In the genomic region with DNA sequence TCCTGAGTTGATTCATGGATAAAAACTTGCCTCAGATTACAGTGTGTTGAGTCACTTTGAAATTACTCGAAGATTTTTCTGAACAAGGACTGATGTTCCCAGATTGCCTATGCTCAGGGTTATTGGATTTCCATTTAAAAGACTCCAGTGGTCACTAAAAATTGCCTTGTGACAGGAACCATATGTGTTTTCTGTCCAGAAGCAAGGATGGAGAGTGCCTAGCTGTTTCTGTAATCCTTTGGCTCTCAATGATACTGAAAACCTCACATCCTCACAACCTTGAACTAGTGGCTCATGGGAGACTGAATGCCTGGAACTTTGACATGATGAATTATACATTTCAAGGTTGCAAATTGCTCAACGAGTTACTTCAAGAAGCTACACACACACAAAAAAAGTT, we compare ENCODE assay signal across 18 cellular contexts.
"Had no signal": no experiment of that assay in that cellular context is flagged by ENCODE, and none has a peak within 500 bp of the region (broad histone marks: within the 10 kb centered on the region; RNA-seq: fewer than 3 reads in every experiment).

No MANE protein-coding gene starts in this region.

- ATAC-seq: gastrocnemius medialis; left lobe of liver; natural killer cell treated with Interleukin-12 subunit alpha and Interleukin-12 subunit beta and Interleukin-15 and Interleukin-18, amount 100 ng/mL, for 72 hours; pancreas; psoas muscle; right cardiac atrium had no signal

- DNase-seq: activated B cell treated with CpG ODN at 0.5 μM for 24 hours; activated CD4-positive, alpha-beta memory T cell treated with anti-CD3 and anti-CD28 coated beads for 36 hours; activated CD4-positive, alpha-beta T cell treated with anti-CD3 and anti-CD28 coated beads for 48 hours; activated effector memory CD4-positive, alpha-beta T cell treated with anti-CD3 and anti-CD28 coated beads, Interleukin-2, amount 50 U/mL, for 16 hours; activated naive CD4-positive, alpha-beta T cell treated with anti-CD3 and anti-CD28 coated beads, Interleukin-2, amount 10 ng/mL, durations not matched to agents 7 days and 5 days; activated T-cell treated with anti-CD3 and anti-CD28 coated beads for 4 hours; effector CD4-positive, alpha-beta T cell; gastrocnemius medialis; head of caudate nucleus; islet precursor cell; pancreas; psoas muscle; right cardiac atrium; stimulated activated CD4-positive, alpha-beta T cell treated with anti-CD3 and anti-CD28 coated beads, Interleukin-4, amount 100 ng/mL, for 4 hours; T1000; tibial artery had no signal
